8 cellular contexts compared by ENCODE assay signal in the genomic region with DNA sequence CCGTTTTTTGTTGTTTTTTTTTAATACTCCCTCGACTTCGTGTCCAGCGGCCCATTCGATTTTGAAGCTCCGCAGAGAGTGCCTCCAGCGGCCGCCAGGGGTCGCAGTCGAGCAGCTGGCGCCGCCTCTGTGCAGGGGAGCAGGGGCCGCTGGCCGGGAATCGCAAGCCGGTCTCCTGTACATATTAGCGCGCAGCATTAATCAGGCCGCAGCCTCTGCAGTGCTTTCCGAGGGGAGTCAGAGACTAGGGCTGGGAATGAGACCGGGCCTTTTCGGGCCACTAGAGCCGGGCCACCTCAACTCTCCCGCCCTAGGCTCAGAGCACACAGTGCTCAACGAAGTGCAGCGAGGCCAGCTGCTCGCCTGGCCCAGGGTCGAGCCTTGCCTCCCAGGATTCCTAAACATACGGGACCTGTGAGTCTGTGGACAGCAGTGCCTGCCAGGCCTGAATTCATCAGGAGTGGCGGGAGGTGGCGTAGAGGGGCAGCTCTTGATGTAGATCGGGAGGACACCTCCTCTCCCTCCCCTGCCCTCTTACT.
DNase-seq lines count a peak whose midpoint lies in the region; ATAC-seq and TF ChIP-seq lines count a peak whose summit lies in the region.

No MANE protein-coding gene starts in this region.

- H3K4me1 Mint-ChIP-seq in activated CD4-positive, alpha-beta T cell treated with anti-CD3 and anti-CD28 coated beads for 36 hours = peaks cover 3% of the 10 kb centered on the region

- H3K4me1 ChIP-seq in HAP-1 = no peaks in the 10 kb centered on the region
- H3K4me1 ChIP-seq in left lung = peaks cover 3 to 10% of the 10 kb centered on the region in 2 donors

- no peaks in the 10 kb centered on the region for H3K36me3 Mint-ChIP-seq in activated CD4-positive, alpha-beta T cell treated with anti-CD3 and anti-CD28 coated beads for 36 hours (ENCODE audit: low read depth)

- peak; percentile 60 for DNase-seq in EL
- peak; percentile 56 to 82 for DNase-seq in HAP-1 (ENCODE audit: low spot score in 2 of 2)
- DNase-seq in NCI-H187 treated with DMSO at 0.1 percent for 48 hours (lab: John Stamatoyannopoulos, UW) = peak; percentile 3
- peak; percentile 82 for DNase-seq in activated CD4-positive, alpha-beta T cell treated with anti-CD3 and anti-CD28 coated beads for 36 hours
- DNase-seq in choroid plexus epithelial cell (ENCODE audit: low read depth) = peak; percentile 75
- peak; percentile 56 to 93 for DNase-seq in left lung
- peak; percentile 67 for DNase-seq in stimulated activated CD4-positive, alpha-beta T cell treated with anti-CD3 and anti-CD28 coated beads, Interleukin-4, amount 100 ng/mL, for 1 hour

- no peak overlapping the region for H3K27ac ChIP-seq in left lung

- in situ Hi-C loops in HAP-1 (cut with MboI; ENCODE audit: low sequenced_read_pairs) = no loop called here

- H3K9me3 Mint-ChIP-seq in activated CD4-positive, alpha-beta T cell treated with anti-CD3 and anti-CD28 coated beads for 36 hours (ENCODE audit: low read depth) = peaks cover 1% of the 10 kb centered on the region

- peak; percentile 97 for ATAC-seq in activated CD4-positive, alpha-beta T cell treated with anti-CD3 and anti-CD28 coated beads for 36 hours
- ATAC-seq in left lung = peak; percentile 97
- ATAC-seq in HG02840 (IDR thresholded peaks at IDR 0.05; ENCODE audit: low FRiP score, unreplicated experiment) = no peak

- no peak overlapping the region for H3K4me3 Mint-ChIP-seq in activated CD4-positive, alpha-beta T cell treated with anti-CD3 and anti-CD28 coated beads for 36 hours

- H3K27ac Mint-ChIP-seq in activated CD4-positive, alpha-beta T cell treated with anti-CD3 and anti-CD28 coated beads for 36 hours = no peak overlapping the region

- H3K27me3 ChIP-seq in HAP-1 (ENCODE audit: low read depth) = peaks cover 15% of the 10 kb centered on the region
- peaks cover 5 to 56% of the 10 kb centered on the region in 2 donors for H3K27me3 ChIP-seq in left lung

- H3K36me3 ChIP-seq in HAP-1 (replicated peaks) = no peaks in the 10 kb centered on the region
- no peaks in the 10 kb centered on the region for H3K36me3 ChIP-seq in left lung

- H3K27me3 Mint-ChIP-seq in activated CD4-positive, alpha-beta T cell treated with anti-CD3 and anti-CD28 coated beads for 36 hours = peaks cover 32% of the 10 kb centered on the region

- H3K4me3 ChIP-seq in HAP-1 (no peak overlapping the region), choroid plexus epithelial cell (ENCODE audit: low read depth, low read length) (peak overlapping the region; percentile 33), left lung (no peak overlapping the region)

- H3K9me3 ChIP-seq in HAP-1 (no peaks in the 10 kb centered on the region), left lung (no peaks in the 10 kb centered on the region)

- intact Hi-C loops in activated CD4-positive, alpha-beta T cell treated with anti-CD3 and anti-CD28 coated beads for 36 hours (cut with DNase I, micrococcal nuclease) = loop anchor here (1.0 to 10.0 kb wide), 8 partner anchors 69 to 889 kb away; no protein-coding TSS in a partner anchor
- intact Hi-C loops in left lung (cut with DNase I) = no loop called here

- CTCF ChIA-PET in activated CD4-positive, alpha-beta T cell treated with anti-CD3 and anti-CD28 coated beads for 36 hours (lab: Charles Lee) = interaction anchor here (0.6 to 3.6 kb wide), 24 partner anchors 10 to 907 kb away, joined by 3 to 41 read pairs (median 4); no protein-coding TSS in a partner anchor

- POLR2A ChIA-PET in activated CD4-positive, alpha-beta T cell treated with anti-CD3 and anti-CD28 coated beads for 36 hours (lab: Charles Lee) = no interaction called here

- TF ChIP-seq CTCF in choroid plexus epithelial cell (conservative IDR thresholded peaks at IDR 0.05; ENCODE audit: low read depth, low read length) (peak; percentile 93), left lung (IDR thresholded peaks at IDR 0.05) (peak; percentile 91 to 99)

Comparison
In these comparisons a context has a peak if more than half of its experiments do, and no peak if none do; other contexts are left out.
1. DNase-seq: peak in every context shown above with its lines; median percentile 82 in activated CD4-positive, alpha-beta T cell treated with anti-CD3 and anti-CD28 coated beads for 36 hours; 75 in choroid plexus epithelial cell; 74 in left lung; 69 in HAP-1; 67 in stimulated activated CD4-positive, alpha-beta T cell treated with anti-CD3 and anti-CD28 coated beads, Interleukin-4, amount 100 ng/mL, for 1 hour; 60 in EL; 3 in NCI-H187 treated with DMSO at 0.1 percent for 48 hours.
2. intact Hi-C loops: an anchor here in activated CD4-positive, alpha-beta T cell treated with anti-CD3 and anti-CD28 coated beads for 36 hours (1.0 to 10.0 kb wide); none called in left lung.